ENCODE assay signal across 16 cellular contexts in genomic region chr6:130158548-130158947, GRCh38.
DNase-seq lines count a peak whose midpoint lies in the region; ATAC-seq and TF ChIP-seq lines count a peak whose summit lies in the region.
"Had no signal": no experiment of that assay in that cellular context is flagged by ENCODE, and none has a peak within 500 bp of the region (broad histone marks: within the 10 kb centered on the region; RNA-seq: fewer than 3 reads in every experiment).

No MANE protein-coding gene starts in this region.

- DNase-seq in natural killer cell (no peak), dermis blood vessel endothelial cell (no peak), SW480 (ENCODE audit: low spot score) (no peak)
- no peak for DNase-seq in natural killer cell treated with Interleukin-12 subunit alpha and Interleukin-12 subunit beta and Interleukin-15 and Interleukin-18, amount 100 ng/mL, for 72 hours (ENCODE audit: low spot score)
- DNase-seq in effector memory CD8-positive, alpha-beta T cell = no peak
- DNase-seq: 8988T; ACHN; BE2C; C1 segment of cervical spinal cord; Caco-2; Calu3; CD4-positive, alpha-beta memory T cell; CD4-positive, CD25-positive, alpha-beta regulatory T cell; DMS79 treated with DMSO at 0.1 percent for 48 hours; GF-D8 had no signal

- intact Hi-C loops in natural killer cell (cut with micrococcal nuclease) = no loop called here

- no peaks in the 10 kb centered on the region for H3K9me3 Mint-ChIP-seq in natural killer cell
- H3K9me3 Mint-ChIP-seq in natural killer cell treated with Interleukin-12 subunit alpha and Interleukin-12 subunit beta and Interleukin-15 and Interleukin-18, amount 100 ng/mL, for 72 hours = no peaks in the 10 kb centered on the region
- no peaks in the 10 kb centered on the region for H3K9me3 Mint-ChIP-seq in effector memory CD8-positive, alpha-beta T cell

- H3K27me3 Mint-ChIP-seq in natural killer cell (ENCODE audit: low read depth in 2 of 2) = no peaks in the 10 kb centered on the region
- H3K27me3 Mint-ChIP-seq in natural killer cell treated with Interleukin-12 subunit alpha and Interleukin-12 subunit beta and Interleukin-15 and Interleukin-18, amount 100 ng/mL, for 72 hours = no peaks in the 10 kb centered on the region
- H3K27me3 Mint-ChIP-seq in effector memory CD8-positive, alpha-beta T cell = no peaks in the 10 kb centered on the region
- H3K27me3 Mint-ChIP-seq: CD4-positive, alpha-beta memory T cell; CD4-positive, CD25-positive, alpha-beta regulatory T cell had no signal

- peak overlapping the region; percentile 76 to 86 for H3K27ac Mint-ChIP-seq in natural killer cell
- peak overlapping the region in 1 of 2 donors; percentile 65 for H3K27ac Mint-ChIP-seq in natural killer cell treated with Interleukin-12 subunit alpha and Interleukin-12 subunit beta and Interleukin-15 and Interleukin-18, amount 100 ng/mL, for 72 hours
- H3K27ac Mint-ChIP-seq in effector memory CD8-positive, alpha-beta T cell = peak overlapping the region; percentile 5 to 92
- H3K27ac Mint-ChIP-seq: CD14-positive monocyte had no signal

- no peak overlapping the region for H3K4me3 Mint-ChIP-seq in natural killer cell
- no peak overlapping the region for H3K4me3 Mint-ChIP-seq in natural killer cell treated with Interleukin-12 subunit alpha and Interleukin-12 subunit beta and Interleukin-15 and Interleukin-18, amount 100 ng/mL, for 72 hours
- no peak overlapping the region for H3K4me3 Mint-ChIP-seq in effector memory CD8-positive, alpha-beta T cell
- H3K4me3 Mint-ChIP-seq: CD14-positive monocyte; CD4-positive, alpha-beta memory T cell; CD4-positive, CD25-positive, alpha-beta regulatory T cell had no signal

- peaks cover 35 to 37% of the 10 kb centered on the region in 2 donors for H3K4me1 Mint-ChIP-seq in natural killer cell
- peaks cover 12 to 24% of the 10 kb centered on the region in 2 donors for H3K4me1 Mint-ChIP-seq in natural killer cell treated with Interleukin-12 subunit alpha and Interleukin-12 subunit beta and Interleukin-15 and Interleukin-18, amount 100 ng/mL, for 72 hours (ENCODE audit: low read depth in 2 of 2)
- peaks cover 20 to 34% of the 10 kb centered on the region in 2 donors for H3K4me1 Mint-ChIP-seq in effector memory CD8-positive, alpha-beta T cell (ENCODE audit: low read depth in 2 of 2)
- H3K4me1 Mint-ChIP-seq: CD14-positive monocyte had no signal

- peaks cover 19% of the 10 kb centered on the region for H3K36me3 Mint-ChIP-seq in natural killer cell
- peaks cover 5% of the 10 kb centered on the region for H3K36me3 Mint-ChIP-seq in natural killer cell treated with Interleukin-12 subunit alpha and Interleukin-12 subunit beta and Interleukin-15 and Interleukin-18, amount 100 ng/mL, for 72 hours
- peaks cover 55% of the 10 kb centered on the region for H3K36me3 Mint-ChIP-seq in effector memory CD8-positive, alpha-beta T cell (ENCODE audit: insufficient read depth)

- TF ChIP-seq CTCF in natural killer cell (IDR thresholded peaks at IDR 0.05) = no peak

- no peak for ATAC-seq in natural killer cell
- no peak for ATAC-seq in natural killer cell treated with Interleukin-12 subunit alpha and Interleukin-12 subunit beta and Interleukin-15 and Interleukin-18, amount 100 ng/mL, for 72 hours
- no peak for ATAC-seq in effector memory CD8-positive, alpha-beta T cell (replicated peaks)
